In genomic region chr7:107168233-107169119, GRCh38 we compare ENCODE assay signal across 1 cellular context.
A peak's percentile ranks its signal among the peaks of the same experiment; 100 is the strongest.
TF ChIP-seq lines count a peak whose summit lies in the region.

Gene HBP1, plus strand, starts transcription at chr7:107169003. Its CDS starts 10,891 bp downstream, at chr7:107179894.

TF ChIP-seq in A549, 52 proteins besides CTCF, POLR2A, EP300 and RAD21 (continued from another document):
- TF ChIP-seq RFX5 (IDR thresholded peaks at IDR 0.05) (no peak), JUN (IDR thresholded peaks at IDR 0.05) (0 out of 5 replicates have a peak, but pooled peaks of 1 of the 2 experiments have one; percentile 6), REST (IDR thresholded peaks at IDR 0.05) (no peak), ELK1 (IDR thresholded peaks at IDR 0.05; ENCODE audit: low read depth, low read length) (no peak), USF2 (IDR thresholded peaks at IDR 0.05) (peak; percentile 72), TFCP2L1 (CRISPR knock-in tag; IDR thresholded peaks at IDR 0.05) (no peak), NPAS2 (CRISPR knock-in tag; IDR thresholded peaks at IDR 0.05; ENCODE audit: borderline replicate concordance) (no peak), MAZ (IDR thresholded peaks at IDR 0.05; ENCODE audit: borderline replicate concordance, low read depth, low read length) (peak; percentile 82; the same call in 1 of the 2 replicates), ZC3H11A (IDR thresholded peaks at IDR 0.05) (no peak), CEBPB (IDR thresholded peaks at IDR 0.05) (no peak), HDAC2 (IDR thresholded peaks at IDR 0.05) (no peak), TP53 (CRISPR knock-in tag; IDR thresholded peaks at IDR 0.05) (no peak), BHLHE40 (IDR thresholded peaks at IDR 0.05; ENCODE audit: low read depth, low read length) (0 out of 2 replicates have a peak, but pooled peaks have one; percentile 40)
TF ChIP-seq in A549: peak in this region for 10.
